In genomic region chr5:181223041-181223728, GRCh38 we compare ENCODE assay signal across 1 cellular context.
TF ChIP-seq lines count a peak whose summit lies in the region.

Gene TRIM41, plus strand, starts transcription at chr5:181223281. Its CDS starts 719 bp downstream, at chr5:181224000.

TF ChIP-seq in HepG2, 621 proteins besides CTCF, POLR2A, EP300 and RAD21 (continued from another document and continues in another):
- TF ChIP-seq KIAA2018 (CRISPR knock-in tag; IDR thresholded peaks at IDR 0.05; ENCODE audit: borderline replicate concordance) (peak; percentile 84; the same call in 1 of the 2 replicates), ZNF652 (CRISPR knock-in tag; IDR thresholded peaks at IDR 0.05; ENCODE audit: borderline replicate concordance, low read depth) (no peak; the same call in 1 of the 2 replicates), RERE (CRISPR knock-in tag; IDR thresholded peaks at IDR 0.05; ENCODE audit: low read depth) (0 out of 2 replicates have a peak, but pooled peaks have one; percentile 19), IRF2 (CRISPR knock-in tag; IDR thresholded peaks at IDR 0.05) (peak; percentile 63; the same call in 1 of the 2 replicates), SNAI1 (CRISPR knock-in tag; IDR thresholded peaks at IDR 0.05; ENCODE audit: borderline replicate concordance) (no peak; the same call in 1 of the 2 replicates), GATA4 (IDR thresholded peaks at IDR 0.05; ENCODE audit: borderline replicate concordance, low read depth) (peak; percentile 22; the same call in 1 of the 2 replicates), E2F1 (CRISPR knock-in tag; IDR thresholded peaks at IDR 0.05) (peak; percentile 51; the same call in 1 of the 2 replicates), HNRNPUL1 (IDR thresholded peaks at IDR 0.05; ENCODE audit: low read depth, low read length) (no peak), ZNF740 (CRISPR knock-in tag; IDR thresholded peaks at IDR 0.05) (no peak; the same call in 1 of the 2 replicates), CHCHD3 (CRISPR knock-in tag; IDR thresholded peaks at IDR 0.05) (no peak), REPIN1 (CRISPR knock-in tag; IDR thresholded peaks at IDR 0.05; ENCODE audit: borderline replicate concordance, low read depth) (peak; percentile 93), RBM39 (IDR thresholded peaks at IDR 0.05; ENCODE audit: low read depth, low read length, poor library complexity, severe bottlenecking) (peak; percentile 72), SKIL (CRISPR knock-in tag; IDR thresholded peaks at IDR 0.05; ENCODE audit: borderline replicate concordance) (no peak; the same call in 1 of the 2 replicates), HOXA3 (CRISPR knock-in tag; IDR thresholded peaks at IDR 0.05) (peak; percentile 80), RBM22 (optimal IDR thresholded peaks at IDR 0.05; ENCODE audit: low read length) (peak; percentile 8), TARDBP (CRISPR knock-in tag; IDR thresholded peaks at IDR 0.05) (peak; percentile 96), SRSF1 (optimal IDR thresholded peaks at IDR 0.05; ENCODE audit: low read depth, low read length) (peak; percentile 87), TGIF2 (CRISPR knock-in tag; IDR thresholded peaks at IDR 0.05) (peak; percentile 66), FUBP1 (CRISPR knock-in tag; IDR thresholded peaks at IDR 0.05; ENCODE audit: borderline replicate concordance) (no peak), ISX (CRISPR knock-in tag; conservative IDR thresholded peaks at IDR 0.05) (0 out of 2 replicates have a peak, but pooled peaks have one; percentile 6), ZNF780A (CRISPR knock-in tag; IDR thresholded peaks at IDR 0.05) (0 out of 2 replicates have a peak, but pooled peaks have one; percentile 11), PREB (CRISPR knock-in tag; IDR thresholded peaks at IDR 0.05) (no peak), SCMH1 (CRISPR knock-in tag; IDR thresholded peaks at IDR 0.05; ENCODE audit: borderline replicate concordance) (no peak), POGK (CRISPR knock-in tag; conservative IDR thresholded peaks at IDR 0.05) (peak; percentile 80; the same call in 1 of the 2 replicates), CENPX (CRISPR knock-in tag; IDR thresholded peaks at IDR 0.05) (no peak), HOMEZ (CRISPR knock-in tag; IDR thresholded peaks at IDR 0.05; ENCODE audit: low read depth) (no peak), SMYD3 (CRISPR knock-in tag; IDR thresholded peaks at IDR 0.05) (peak; percentile 87), ZNF501 (CRISPR knock-in tag; IDR thresholded peaks at IDR 0.05) (peak; percentile 95), GATAD1 (CRISPR knock-in tag; IDR thresholded peaks at IDR 0.05) (peak; percentile 93), KAT7 (CRISPR knock-in tag; IDR thresholded peaks at IDR 0.05; ENCODE audit: borderline replicate concordance) (no peak)
